ENCODE assay signal across 19 cellular contexts in genomic region chr16:1890701-1891035, GRCh38.
DNase-seq lines count a peak whose midpoint lies in the region.
"Had no signal": no experiment of that assay in that cellular context is flagged by ENCODE, and none has a peak within 500 bp of the region (broad histone marks: within the 10 kb centered on the region; RNA-seq: fewer than 3 reads in every experiment).

No MANE protein-coding gene starts in this region.

- 0 out of 2 replicates have a peak, but pooled peaks cover 13% of the 10 kb centered on the region for H3K27me3 ChIP-seq in HAP-1 (ENCODE audit: low read depth)

- no peak overlapping the region for H3K4me3 ChIP-seq in HAP-1
- H3K4me3 ChIP-seq: SJSA1 had no signal

- no peaks in the 10 kb centered on the region for H3K36me3 ChIP-seq in HAP-1 (replicated peaks)
- H3K36me3 ChIP-seq: SJSA1 had no signal

- H3K4me1 ChIP-seq in HAP-1, result no peaks in the 10 kb centered on the region
- H3K4me1 ChIP-seq: SJSA1 had no signal

- in situ Hi-C loops in HAP-1 (cut with MboI; ENCODE audit: low sequenced_read_pairs), result no loop called here

- DNase-seq in NCI-H1105 treated with DMSO at 0.1 percent for 48 hours (lab: John Stamatoyannopoulos, UW) (peak; percentile 6), NCI-H1105 (lab: John Stamatoyannopoulos, UW) (no peak), NCI-H1092 treated with DMSO at 0.1 percent for 48 hours (lab: John Stamatoyannopoulos, UW) (peak; percentile 45), NCI-H2171 (lab: John Stamatoyannopoulos, UW) (peak; percentile 97), left kidney (ENCODE audit: low read depth, low spot score) (peak; percentile 67), hypothalamus (lab: John Stamatoyannopoulos, UW) (no peak), HAP-1 (ENCODE audit: low spot score in 2 of 2) (no peak), Kasumi-1 (lab: John Stamatoyannopoulos, UW) (no peak)
- DNase-seq: activated CD8-positive, alpha-beta T cell treated with anti-CD3 and anti-CD28 coated beads, Interleukin-2, amount 10 ng/mL, durations not matched to agents 7 days and 5 days; activated gamma-delta T cell treated with Interleukin-2 at 50 U/mL for 16 hours; activated T-cell treated with anti-CD3 and anti-CD28 coated beads for 4 hours; CD4-positive, alpha-beta memory T cell; DMS 273 treated with DMSO at 0.1 percent for 48 hours; GF-D8; glutamatergic neuron; GOT3; NCI-H226; stimulated activated CD4-positive, alpha-beta T cell treated with anti-CD3 and anti-CD28 coated beads, Interleukin-15, amount 100 ng/mL, for 24 hours had no signal

- H3K9me3 ChIP-seq in HAP-1, result no peaks in the 10 kb centered on the region
- H3K9me3 ChIP-seq: SJSA1 had no signal

Comparison
In these comparisons a context has a peak if more than half of its experiments do, and no peak if none do; other contexts are left out.
1. DNase-seq: peak in NCI-H1105 treated with DMSO at 0.1 percent for 48 hours (single experiment), NCI-H1092 treated with DMSO at 0.1 percent for 48 hours (single experiment), NCI-H2171 (single experiment) and left kidney (single experiment); none in NCI-H1105 (single experiment), hypothalamus (0 of 51), HAP-1 (0 of 2) and Kasumi-1 (0 of 2).